In the genomic region with DNA sequence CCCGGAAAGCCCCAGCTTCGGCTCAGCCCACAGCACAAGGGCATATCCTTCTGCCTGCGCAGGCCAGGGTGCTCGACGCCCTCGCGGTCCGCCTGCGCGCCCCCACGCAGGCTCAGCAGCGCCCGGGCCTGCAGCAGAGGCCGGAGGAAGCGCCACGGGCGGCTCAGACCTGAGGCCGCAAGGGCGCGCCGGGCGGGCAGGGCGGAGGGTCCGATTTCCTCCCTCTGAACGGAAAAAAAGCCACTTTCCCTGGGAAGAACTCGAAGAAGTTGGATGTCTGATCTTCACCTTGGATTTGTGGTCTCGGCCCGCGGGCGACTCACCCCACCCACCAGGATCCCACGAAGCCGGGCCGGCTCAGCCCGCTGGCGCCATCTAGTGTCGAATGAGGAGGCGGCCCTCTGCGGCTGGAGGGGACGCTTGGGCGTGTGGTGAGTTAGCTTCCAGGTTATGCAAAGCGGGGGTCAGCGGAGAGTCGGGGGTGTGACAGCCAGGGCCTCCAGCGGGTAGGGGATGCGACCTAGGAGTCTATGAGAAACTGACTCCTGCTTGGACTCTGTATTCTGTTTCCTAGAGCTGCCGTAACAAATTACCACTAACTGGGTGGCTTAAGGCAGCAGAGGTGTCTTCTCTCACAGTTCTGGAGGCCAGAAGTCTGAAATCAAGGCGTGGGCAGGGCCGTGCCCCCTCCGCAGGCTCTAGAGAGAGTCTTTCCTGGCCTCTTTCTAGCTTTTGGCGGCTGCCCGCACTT, we compare ENCODE assay signal across 8 cellular contexts. TPM values are rescaled to one million over a fixed set of nuclear protein-coding genes. Genes with fewer than 3 reads are reported as not detected.
DNase-seq lines count a peak whose midpoint lies in the region; ATAC-seq and TF ChIP-seq lines count a peak whose summit lies in the region.

No MANE protein-coding gene starts in this region.

- peaks cover 4% of the 10 kb centered on the region for H3K27me3 Mint-ChIP-seq in activated naive CD4-positive, alpha-beta T cell treated with anti-CD3 and anti-CD28 coated beads for 36 hours (ENCODE audit: low read depth)

- TF ChIP-seq POLR2A in suprapubic skin (IDR thresholded peaks at IDR 0.05): no peak

- H3K27ac Mint-ChIP-seq in activated naive CD4-positive, alpha-beta T cell treated with anti-CD3 and anti-CD28 coated beads for 36 hours: no peak overlapping the region

- H3K4me1 Mint-ChIP-seq in activated naive CD4-positive, alpha-beta T cell treated with anti-CD3 and anti-CD28 coated beads for 36 hours (ENCODE audit: low read depth): peaks cover 12% of the 10 kb centered on the region

- H3K4me3 Mint-ChIP-seq in activated naive CD4-positive, alpha-beta T cell treated with anti-CD3 and anti-CD28 coated beads for 36 hours: peak overlapping the region; percentile 38

- peak overlapping the region; percentile 52 for H3K4me3 ChIP-seq in suprapubic skin

- no peaks in the 10 kb centered on the region for H3K9me3 Mint-ChIP-seq in activated naive CD4-positive, alpha-beta T cell treated with anti-CD3 and anti-CD28 coated beads for 36 hours

- no peaks in the 10 kb centered on the region for H3K9me3 ChIP-seq in suprapubic skin

- 3% methylated on average over 42 of the region's 51 CpGs for WGBS in suprapubic skin

- H3K36me3 Mint-ChIP-seq in activated naive CD4-positive, alpha-beta T cell treated with anti-CD3 and anti-CD28 coated beads for 36 hours (ENCODE audit: low read depth): no peaks in the 10 kb centered on the region

- TF ChIP-seq EP300 in suprapubic skin (IDR thresholded peaks at IDR 0.05): no peak

- CTCF ChIA-PET in activated naive CD4-positive, alpha-beta T cell treated with anti-CD3 and anti-CD28 coated beads for 36 hours (lab: Charles Lee): interaction anchor here (0.6 to 7.3 kb wide), 27 partner anchors 10 to 336 kb away, joined by 3 to 68 read pairs (median 4); partner anchors contain the start of gene SRSF5

- H3K4me1 ChIP-seq in suprapubic skin: peaks cover 17% of the 10 kb centered on the region

- TF ChIP-seq CTCF in suprapubic skin (IDR thresholded peaks at IDR 0.05): peak; percentile 95 to 96

- H3K27ac ChIP-seq in suprapubic skin: peak overlapping the region; percentile 36

- H3K36me3 ChIP-seq in suprapubic skin: no peaks in the 10 kb centered on the region

- DNase-seq in DMS153 treated with DMSO at 0.1 percent for 48 hours (lab: John Stamatoyannopoulos, UW; ENCODE audit: unreplicated experiment): peak; percentile 67
- peak; percentile 71 for DNase-seq in KG1 (lab: John Stamatoyannopoulos, UW)
- DNase-seq in SHP77 (lab: John Stamatoyannopoulos, UW): peak; percentile 55 to 59
- peak; percentile 82 for DNase-seq in activated naive CD4-positive, alpha-beta T cell treated with anti-CD3 and anti-CD28 coated beads for 36 hours
- DNase-seq in germinal center (ENCODE audit: low spot score): peak; percentile 88
- peak; percentile 79 for DNase-seq in occipital lobe (lab: John Stamatoyannopoulos, UW)
- peak; percentile 91 to 93 for DNase-seq in suprapubic skin (ENCODE audit: low spot score in 2 of 2)

- intact Hi-C loops in activated naive CD4-positive, alpha-beta T cell treated with anti-CD3 and anti-CD28 coated beads for 36 hours (cut with micrococcal nuclease): loop anchor here (1.0 to 5.0 kb wide), 5 partner anchors 40 to 142 kb away; partner anchors contain the start of gene SRSF5

- H3K27me3 ChIP-seq in suprapubic skin: no peaks in the 10 kb centered on the region

- ATAC-seq in GM21515 (IDR thresholded peaks at IDR 0.05; ENCODE audit: unreplicated experiment): peak; percentile 83

RNA-seq across cellular contexts. Expression of gene SRSF5, which starts 40.0 kb away (rescaled TPM):
- 100 to 1,000 TPM; 296 to 297 TPM for total RNA-seq in activated naive CD4-positive, alpha-beta T cell treated with anti-CD3 and anti-CD28 coated beads for 36 hours
- 118 TPM for total RNA-seq in occipital lobe
- total RNA-seq in suprapubic skin: 1,000 to 10,000 TPM in 1 of 4 donors, 100 to 1,000 TPM in 3; 342 to 1,053 (median 453) TPM

Comparison
In these comparisons a context has a peak if more than half of its experiments do, and no peak if none do; other contexts are left out.
1. Peak in every context shown above with its lines: DNase-seq, ATAC-seq, H3K4me3 ChIP-seq and H3K27ac ChIP-seq.